17 cellular contexts compared by ENCODE assay signal in genomic region chr3:50124363-50125226, GRCh38. TPM values are rescaled to one million over a fixed set of nuclear protein-coding genes. Genes with fewer than 3 reads are reported as not detected.
DNase-seq lines count a peak whose midpoint lies in the region; ATAC-seq and TF ChIP-seq lines count a peak whose summit lies in the region.
"Had no signal": no experiment of that assay in that cellular context is flagged by ENCODE, and none has a peak within 500 bp of the region (broad histone marks: within the 10 kb centered on the region; RNA-seq: fewer than 3 reads in every experiment).

No MANE protein-coding gene starts in this region.

- H2AK5ac ChIP-seq in H9 (ENCODE audit: insufficient read length, low read length): no peak overlapping the region

- no peak overlapping the region for H3K56ac ChIP-seq in H9 (ENCODE audit: insufficient read length, low read depth, low read length)

- no peak overlapping the region for H3K23ac ChIP-seq in H9 (ENCODE audit: insufficient read length, low read depth, low read length)

- no peak overlapping the region for H4K8ac ChIP-seq in H9 (replicated peaks; ENCODE audit: insufficient read length, low read depth, low read length)

- no peaks in the 10 kb centered on the region for H4K20me1 ChIP-seq in H9 (ENCODE audit: control insufficient read depth, insufficient read depth, insufficient read length)

- H3K27ac Mint-ChIP-seq in H9 (peak overlapping the region in 2 of 3 experiments; percentile 56 to 68; a peak in 3 of 7 replicates), brain (peak overlapping the region in 3 of 5 experiments; percentile 72 to 93 (median 88)), mesothelial cell of epicardium (peak overlapping the region; percentile 84)
- H3K27ac Mint-ChIP-seq: dendritic cell treated with granulocyte-macrophage colony-stimulating factor and Interleukin-4, amounts not matched to agents 40 ng/mL and 50 ng/mL, for 4 days; stimulated activated memory B cell treated with anti-CD40 and anti-IgM and Interleukin-4, amounts not matched to agents 10 μg/mL and 1 μg/mL and 100 μg/mL, for 72 hours had no signal

- H2BK20ac ChIP-seq in H9 (ENCODE audit: low read depth, low read length, poor library complexity, severe bottlenecking): no peak overlapping the region

- H3K4me1 Mint-ChIP-seq in H9 (peaks cover 27 to 41% of the 10 kb centered on the region in 2 experiments), brain (peaks cover 60% of the 10 kb centered on the region), mesothelial cell of epicardium (peaks cover 56% of the 10 kb centered on the region)

- peaks cover 4% of the 10 kb centered on the region; the same call in 1 of the 2 replicates for H3K27me3 Mint-ChIP-seq in H9 (ENCODE audit: low read depth)
- no peaks in the 10 kb centered on the region for H3K27me3 Mint-ChIP-seq in brain
- H3K27me3 Mint-ChIP-seq in mesothelial cell of epicardium (ENCODE audit: low read depth): no peaks in the 10 kb centered on the region
- H3K27me3 Mint-ChIP-seq: dendritic cell treated with granulocyte-macrophage colony-stimulating factor and Interleukin-4, amounts not matched to agents 40 ng/mL and 50 ng/mL, for 4 days; stimulated activated memory B cell treated with anti-CD40 and anti-IgM and Interleukin-4, amounts not matched to agents 10 μg/mL and 1 μg/mL and 100 μg/mL, for 72 hours had no signal

- peaks cover 4% of the 10 kb centered on the region; the same call in 1 of the 2 replicates for H3K4me1 ChIP-seq in H9 (ENCODE audit: insufficient read depth, low read length)

- no peaks in the 10 kb centered on the region for H3K23me2 ChIP-seq in H9 (ENCODE audit: insufficient read length, low read depth, low read length, poor library complexity, severe bottlenecking)

- no peaks in the 10 kb centered on the region for H3K9me3 Mint-ChIP-seq in H9
- H3K9me3 Mint-ChIP-seq in brain: no peaks in the 10 kb centered on the region
- H3K9me3 Mint-ChIP-seq in mesothelial cell of epicardium: no peaks in the 10 kb centered on the region
- H3K9me3 Mint-ChIP-seq: dendritic cell treated with granulocyte-macrophage colony-stimulating factor and Interleukin-4, amounts not matched to agents 40 ng/mL and 50 ng/mL, for 4 days; stimulated activated memory B cell treated with anti-CD40 and anti-IgM and Interleukin-4, amounts not matched to agents 10 μg/mL and 1 μg/mL and 100 μg/mL, for 72 hours had no signal

- no peaks in the 10 kb centered on the region for H3K79me2 ChIP-seq in H9 (ENCODE audit: insufficient read depth, low read length)

- H4K91ac ChIP-seq in H9 (ENCODE audit: insufficient read length, low read depth, low read length): no peak overlapping the region

- H3T11ph ChIP-seq in H9 (ENCODE audit: low read length): no peak overlapping the region

- peak overlapping the region; percentile 29 for H3K18ac ChIP-seq in H9 (ENCODE audit: insufficient read length, low read depth, low read length)

- H3K36me3 Mint-ChIP-seq in H9 (ENCODE audit: insufficient read depth in 1 of 3, low read depth in 3 of 3): peaks cover 6 to 9% (median 8%) of the 10 kb centered on the region in 3 experiments
- no peaks in the 10 kb centered on the region for H3K36me3 Mint-ChIP-seq in brain
- H3K36me3 Mint-ChIP-seq in mesothelial cell of epicardium: no peaks in the 10 kb centered on the region
- H3K36me3 Mint-ChIP-seq: stimulated activated memory B cell treated with anti-CD40 and anti-IgM and Interleukin-4, amounts not matched to agents 10 μg/mL and 1 μg/mL and 100 μg/mL, for 72 hours had no signal

- H3K79me1 ChIP-seq in H9 (ENCODE audit: insufficient read depth, low read depth, low read length, poor library complexity, severe bottlenecking): no peaks in the 10 kb centered on the region

- H2AFZ ChIP-seq in H9 (ENCODE audit: low read length): no peak overlapping the region

- H4K5ac ChIP-seq in H9 (ENCODE audit: insufficient read length, low read depth, low read length): no peak overlapping the region

- TF ChIP-seq CTCF in H9 (conservative IDR thresholded peaks at IDR 0.05) (no peak), brain (conservative IDR thresholded peaks at IDR 0.05) (no peak), mesothelial cell of epicardium (IDR thresholded peaks at IDR 0.05; ENCODE audit: unreplicated experiment) (no peak)

- H2BK120ac ChIP-seq in H9 (ENCODE audit: low read depth, low read length, poor library complexity, severe bottlenecking): no peak overlapping the region

- no peak overlapping the region for H2BK15ac ChIP-seq in H9 (ENCODE audit: low read depth, low read length)

- H2BK12ac ChIP-seq in H9 (ENCODE audit: insufficient read length, low read depth, low read length): no peak overlapping the region

- no peaks in the 10 kb centered on the region for H3K9me3 ChIP-seq in H9 (ENCODE audit: control insufficient read depth, low read depth, low read length)
- H3K9me3 ChIP-seq: BLaER1 had no signal

- peak overlapping the region in 1 of 2 experiments; percentile 55; a peak in 1 of 5 replicates for H3K4me3 Mint-ChIP-seq in H9
- peak overlapping the region in 1 of 5 experiments; percentile 46 for H3K4me3 Mint-ChIP-seq in brain
- H3K4me3 Mint-ChIP-seq in mesothelial cell of epicardium: no peak overlapping the region
- H3K4me3 Mint-ChIP-seq: dendritic cell treated with granulocyte-macrophage colony-stimulating factor and Interleukin-4, amounts not matched to agents 40 ng/mL and 50 ng/mL, for 4 days; stimulated activated memory B cell treated with anti-CD40 and anti-IgM and Interleukin-4, amounts not matched to agents 10 μg/mL and 1 μg/mL and 100 μg/mL, for 72 hours had no signal

- H3K27ac ChIP-seq in H9 (ENCODE audit: insufficient read length, low read depth, low read length): no peak overlapping the region
- H3K27ac ChIP-seq: BLaER1, HL-60 had no signal

- H3K4ac ChIP-seq in H9 (ENCODE audit: low read depth, low read length): no peak overlapping the region

- DNase-seq in COLO829 (ENCODE audit: low spot score) (peak; percentile 46), H9 (no peak), mesothelial cell of epicardium (ENCODE audit: low spot score in 2 of 2, unreplicated experiment in 2 of 2) (no peak), HUDEP-2 (lab: John Stamatoyannopoulos, UW; ENCODE audit: unreplicated experiment in 76 of 76) (no peak), amygdala (lab: John Stamatoyannopoulos, UW) (no peak)
- DNase-seq in stimulated activated CD4-positive, alpha-beta T cell treated with anti-CD3 and anti-CD28 coated beads, Interleukin-15, amount 100 ng/mL, for 24 hours: no peak
- DNase-seq: activated T-cell treated with anti-CD3 and anti-CD28 coated beads for 4 hours; NCI-H2029 treated with DMSO at 0.1 percent for 48 hours; stimulated activated CD4-positive, alpha-beta T cell treated with anti-CD3 and anti-CD28 coated beads, Interleukin-4, amount 100 ng/mL, for 1 hour; SW 1271 had no signal

- peak overlapping the region; percentile 74; the same call in 1 of the 2 replicates for H3K14ac ChIP-seq in H9 (ENCODE audit: insufficient read depth, low read length)

- ATAC-seq in HG03097 (IDR thresholded peaks at IDR 0.05; ENCODE audit: low FRiP score, unreplicated experiment): no peak
- ATAC-seq: activated CD4-positive, CD25-positive, alpha-beta regulatory T cell treated with anti-CD3 and anti-CD28 coated beads, Interleukin-2, amount 50 U/mL, for 24 hours; stimulated activated memory B cell treated with anti-CD40 and anti-IgM and Interleukin-4, amounts not matched to agents 10 μg/mL and 1 μg/mL and 100 μg/mL, for 72 hours had no signal

- no peaks in the 10 kb centered on the region for H3K27me3 ChIP-seq in H9 (ENCODE audit: insufficient read depth, low read length)
- H3K27me3 ChIP-seq: BLaER1 had no signal

- WGBS in H9 (ENCODE audit: extremely low coverage, insufficient read length, low lambda C conversion rate): no CpG with 5 or more reads among the region's 14 CpGs

- H3K4me2 ChIP-seq in H9 (ENCODE audit: insufficient read depth, insufficient read length, low read length): no peak overlapping the region

- H2BK5ac ChIP-seq in H9 (ENCODE audit: insufficient read length, low read length): no peak overlapping the region

- no peak overlapping the region for H3K9ac ChIP-seq in H9 (ENCODE audit: extremely low read depth, insufficient read length, low read length)

RNA-seq across cellular contexts. Expression of gene SEMA3F, which starts 30.5 kb away (rescaled TPM):
- total RNA-seq in H9 (2021) (11.9 and 14.3 TPM in 2 replicates), mesothelial cell of epicardium (94.5 to 101 TPM (median 99.1 TPM) in 3 replicates)
- 15.3 TPM for polyA plus RNA-seq in brain (ENCODE audit: insufficient read depth, low read depth, low replicate concordance)

RNA-seq across cellular contexts. Expression of gene RBM5, which starts 35.9 kb away (rescaled TPM):
- total RNA-seq in H9 (2021) (110 and 123 TPM in 2 replicates), mesothelial cell of epicardium (301 to 332 TPM (median 322 TPM) in 3 replicates)
- polyA plus RNA-seq in brain (ENCODE audit: insufficient read depth, low read depth, low replicate concordance): 17.3 TPM
